ENCODE assay signal across 18 cellular contexts in genomic region chr18:31646332-31646822, GRCh38. TPM values are rescaled to one million over a fixed set of nuclear protein-coding genes. Genes with fewer than 3 reads are reported as not detected.
DNase-seq lines count a peak whose midpoint lies in the region; ATAC-seq and TF ChIP-seq lines count a peak whose summit lies in the region.
"Had no signal": no experiment of that assay in that cellular context is flagged by ENCODE, and none has a peak within 500 bp of the region (broad histone marks: within the 10 kb centered on the region; RNA-seq: fewer than 3 reads in every experiment).

No MANE protein-coding gene starts in this region.

- no peak overlapping the region for H3K27ac ChIP-seq in vagina
- H3K27ac ChIP-seq: gastrocnemius medialis had no signal

- TF ChIP-seq POLR2A in vagina (IDR thresholded peaks at IDR 0.05), result no peak

- no peaks in the 10 kb centered on the region for H3K27me3 ChIP-seq in vagina
- H3K27me3 ChIP-seq: gastrocnemius medialis had no signal

- peak; percentile 26 for ATAC-seq in GM21423 (IDR thresholded peaks at IDR 0.05; ENCODE audit: unreplicated experiment)
- ATAC-seq: gastrocnemius medialis had no signal

- peak; percentile 39 for DNase-seq in RPMI7951 (ENCODE audit: low read depth)
- DNase-seq in islet precursor cell, result peak; percentile 60
- no peak for DNase-seq in foreskin fibroblast
- no peak for DNase-seq in activated gamma-delta T cell treated with Interleukin-2 at 50 U/mL for 16 hours
- DNase-seq in NCI-H2171 treated with DMSO at 0.1 percent for 48 hours (lab: John Stamatoyannopoulos, UW), result no peak
- DNase-seq in vagina (ENCODE audit: extremely low spot score in 2 of 2), result no peak
- DNase-seq: activated CD8-positive, alpha-beta memory T cell treated with anti-CD3 and anti-CD28 coated beads, Interleukin-2, amount 50 U/mL, for 4 hours; anterior cingulate cortex; gastrocnemius medialis; GDM1; H7; naive thymus-derived CD8-positive, alpha-beta T cell; NCI-H1105 treated with DMSO at 0.1 percent for 48 hours; NCI-H524 treated with DMSO at 0.1 percent for 48 hours; SHP77 treated with DMSO at 0.1 percent for 48 hours had no signal

- H3K9me3 ChIP-seq in vagina, result no peaks in the 10 kb centered on the region
- H3K9me3 ChIP-seq: gastrocnemius medialis had no signal

- intact Hi-C loops in vagina (cut with DNase I), result no loop called here

- peak; percentile 35 for TF ChIP-seq CTCF in GM12873 (IDR thresholded peaks at IDR 0.05; ENCODE audit: insufficient read depth, low read depth, low read length, missing control alignments)
- TF ChIP-seq CTCF in foreskin fibroblast (IDR thresholded peaks at IDR 0.05; ENCODE audit: low read depth, low read length), result no peak
- no peak for TF ChIP-seq CTCF in vagina (IDR thresholded peaks at IDR 0.05)

- H3K4me3 ChIP-seq in foreskin fibroblast (ENCODE audit: low read depth in 1 of 2, low read length in 2 of 2) (no peak overlapping the region), vagina (no peak overlapping the region)
- H3K4me3 ChIP-seq: gastrocnemius medialis had no signal

- no peaks in the 10 kb centered on the region for H3K36me3 ChIP-seq in vagina
- H3K36me3 ChIP-seq: gastrocnemius medialis had no signal

- H3K4me1 ChIP-seq in vagina, result no peaks in the 10 kb centered on the region

RNA-seq across cellular contexts. Expression of gene B4GALT6, which starts 38.0 kb away (rescaled TPM):
- total RNA-seq in RPMI7951 (2014; rRNA removed; shearing (Covaris generic)), result 2.4 and 2.8 TPM in 2 replicates
- total RNA-seq in vagina, result 2.5 TPM

RNA-seq across cellular contexts. Expression of gene TTR, which starts 54.7 kb away (rescaled TPM):
- not detected in 2 replicates for total RNA-seq in RPMI7951 (2014; rRNA removed; shearing (Covaris generic))
- not detected for total RNA-seq in vagina
- total RNA-seq: H7; kidney epithelial cell; naive thymus-derived CD8-positive, alpha-beta T cell had no signal

Comparison
In these comparisons a context has a peak if more than half of its experiments do, and no peak if none do; other contexts are left out.
1. DNase-seq: peak in RPMI7951 (single experiment) and islet precursor cell (single experiment); none in foreskin fibroblast (0 of 2), activated gamma-delta T cell treated with Interleukin-2 at 50 U/mL for 16 hours (single experiment), NCI-H2171 treated with DMSO at 0.1 percent for 48 hours (single experiment) and vagina (0 of 2).